22 cellular contexts compared by ENCODE assay signal in genomic region chr10:43261578-43261965, GRCh38.
"Had no signal": no experiment of that assay in that cellular context is flagged by ENCODE, and none has a peak within 500 bp of the region (broad histone marks: within the 10 kb centered on the region; RNA-seq: fewer than 3 reads in every experiment).

No MANE protein-coding gene starts in this region.

- H3K9me3 ChIP-seq: mucosa of descending colon, psoas muscle, right lobe of liver, stomach, testis, upper lobe of right lung had no signal

- H3K4me3 Mint-ChIP-seq: activated CD8-positive, alpha-beta T cell treated with anti-CD3 and anti-CD28 coated beads for 36 hours; activated naive CD8-positive, alpha-beta T cell; central memory CD8-positive, alpha-beta T cell; naive thymus-derived CD4-positive, alpha-beta T cell; WTC11 had no signal

- DNase-seq: activated CD4-positive, alpha-beta T cell treated with anti-CD3 and anti-CD28 coated beads for 48 hours; activated CD8-positive, alpha-beta T cell treated with anti-CD3 and anti-CD28 coated beads for 36 hours; activated gamma-delta T cell treated with Interleukin-2 at 50 U/mL for 16 hours; amniotic stem cell; cortex of kidney; effector CD4-positive, alpha-beta T cell; foreskin fibroblast; glutamatergic neuron; naive thymus-derived CD4-positive, alpha-beta T cell; occipital lobe; psoas muscle; right lobe of liver; stomach; SW 1271; testis; upper lobe of right lung had no signal

- H3K36me3 Mint-ChIP-seq: activated naive CD8-positive, alpha-beta T cell; brain; WTC11 had no signal

- H3K36me3 ChIP-seq: right lobe of liver, stomach, upper lobe of right lung had no signal

- ATAC-seq: activated CD8-positive, alpha-beta T cell treated with anti-CD3 and anti-CD28 coated beads for 36 hours; left colon; mucosa of descending colon; naive thymus-derived CD4-positive, alpha-beta T cell; psoas muscle; upper lobe of right lung; WTC11 had no signal

- H3K27ac ChIP-seq: psoas muscle, right lobe of liver, stomach, testis, upper lobe of right lung had no signal

- H3K4me1 ChIP-seq: right lobe of liver, upper lobe of right lung had no signal

- H3K9me3 Mint-ChIP-seq: activated CD8-positive, alpha-beta T cell treated with anti-CD3 and anti-CD28 coated beads for 36 hours; brain; central memory CD8-positive, alpha-beta T cell; naive thymus-derived CD4-positive, alpha-beta T cell; WTC11 had no signal

- H3K27ac Mint-ChIP-seq: activated CD8-positive, alpha-beta T cell treated with anti-CD3 and anti-CD28 coated beads for 36 hours; activated naive CD8-positive, alpha-beta T cell; naive thymus-derived CD4-positive, alpha-beta T cell; WTC11 had no signal

- H3K4me3 ChIP-seq: mucosa of descending colon, psoas muscle, right lobe of liver, stomach, testis, upper lobe of right lung had no signal

- H3K27me3 ChIP-seq: right lobe of liver, testis had no signal
